8 cellular contexts compared by ENCODE assay signal in the genomic region with DNA sequence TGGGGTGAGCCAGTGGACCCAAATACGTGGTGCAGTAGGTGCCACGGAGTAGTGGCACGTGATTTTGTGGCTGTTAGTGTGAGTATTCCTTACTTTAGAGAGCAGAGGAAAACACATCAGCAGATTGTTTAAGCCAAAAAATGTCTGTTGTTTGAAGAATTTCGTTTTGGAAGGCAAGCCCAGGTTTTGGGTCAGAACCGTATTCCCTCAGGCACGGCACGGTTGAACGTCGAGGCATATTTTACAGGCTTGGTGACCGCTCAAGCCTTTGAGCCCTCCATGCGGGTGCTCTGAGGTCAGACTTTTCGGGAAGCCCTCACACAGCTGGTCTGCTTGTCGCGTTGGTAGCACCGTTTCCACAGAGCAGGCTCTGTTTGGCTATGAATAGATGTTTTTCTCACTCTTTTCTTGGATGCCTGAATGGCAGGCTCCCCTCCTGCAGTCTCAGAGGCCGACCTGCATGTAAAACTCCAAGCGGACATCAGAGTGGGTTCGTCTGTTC. TPM values are rescaled to one million over a fixed set of nuclear protein-coding genes. Genes with fewer than 3 reads are reported as not detected.
DNase-seq lines count a peak whose midpoint lies in the region; ATAC-seq, FAIRE-seq and TF ChIP-seq lines count a peak whose summit lies in the region.

No MANE protein-coding gene starts in this region.

- H3K4me2 ChIP-seq in A549 (peak overlapping the region; percentile 83), endothelial cell of umbilical vein (ENCODE audit: insufficient read depth, low read length) (no peak overlapping the region)

- H3K27ac ChIP-seq in A549: peak overlapping the region; percentile 79 to 89
- peak overlapping the region; percentile 89 for H3K27ac ChIP-seq in endothelial cell of umbilical vein (ENCODE audit: insufficient read depth, low read depth, low read length)

- no peak for TF ChIP-seq EP300 in A549 (IDR thresholded peaks at IDR 0.05)

- H3K4me3 Mint-ChIP-seq in neural crest cell: peak overlapping the region; percentile 78

- no peak for TF ChIP-seq POLR2A in A549 (IDR thresholded peaks at IDR 0.05; ENCODE audit: low read length)
- TF ChIP-seq POLR2A in endothelial cell of umbilical vein (IDR thresholded peaks at IDR 0.05; ENCODE audit: low read depth, low read length): no peak

- H4K20me1 ChIP-seq in endothelial cell of umbilical vein (replicated peaks; ENCODE audit: control insufficient read depth, extremely low read depth, insufficient read depth, low read length): no peaks in the 10 kb centered on the region

- H3K9me3 Mint-ChIP-seq in neural crest cell: no peaks in the 10 kb centered on the region

- no peaks in the 10 kb centered on the region for H3K27me3 Mint-ChIP-seq in neural crest cell (ENCODE audit: low read depth)

- H3K27me3 ChIP-seq in NT2/D1 (ENCODE audit: insufficient read depth, insufficient read length): no peaks in the 10 kb centered on the region
- no peaks in the 10 kb centered on the region for H3K27me3 ChIP-seq in endothelial cell of umbilical vein (ENCODE audit: control insufficient read depth in 2 of 2, insufficient read depth in 2 of 2, low read length in 2 of 2)

- H3K79me2 ChIP-seq in endothelial cell of umbilical vein (ENCODE audit: control insufficient read depth, insufficient read depth, low read length): peaks cover 87% of the 10 kb centered on the region

- H3K4me3 ChIP-seq in A549 (no peak overlapping the region), NT2/D1 (ENCODE audit: insufficient read length, low read depth) (no peak overlapping the region), endothelial cell of umbilical vein (replicated peaks in 1 of 3; ENCODE audit: insufficient read depth in 1 of 3, low read depth in 1 of 3, low read length in 3 of 3) (no peak overlapping the region)

- DNase-seq in A549 (ENCODE audit: low read depth in 1 of 2, low spot score in 1 of 2) (no peak), NT2/D1 (ENCODE audit: low read depth, low spot score) (no peak), endothelial cell of umbilical vein (ENCODE audit: low read depth, low spot score) (no peak), neural crest cell (ENCODE audit: low read depth, low spot score) (peak; percentile 36), amniotic stem cell (lab: John Stamatoyannopoulos, UW) (no peak), cortex of kidney (lab: John Stamatoyannopoulos, UW) (no peak), dermis blood vessel endothelial cell (no peak)

- H3K4me1 ChIP-seq in A549 (peaks cover 69% of the 10 kb centered on the region), NT2/D1 (ENCODE audit: insufficient read depth, insufficient read length) (peaks cover 8% of the 10 kb centered on the region), endothelial cell of umbilical vein (ENCODE audit: control insufficient read depth, extremely low read depth, insufficient read depth, low read length) (peaks cover 64% of the 10 kb centered on the region)

- BruUV-seq in endothelial cell of umbilical vein (replicated peaks; lab: Mats Ljungman, UMichigan): no TSS peak

- FAIRE-seq in A549 (lab: Jason Lieb, UNC) (no peak), endothelial cell of umbilical vein (lab: Jason Lieb, UNC) (no peak)

- no peak for TF ChIP-seq CTCF in A549 (IDR thresholded peaks at IDR 0.05)
- TF ChIP-seq CTCF in endothelial cell of umbilical vein (IDR thresholded peaks at IDR 0.05; ENCODE audit: extremely low read depth in 1 of 2, insufficient read depth in 1 of 2, low read depth in 1 of 2, low read length in 2 of 2): no peak
- no peak for TF ChIP-seq CTCF in neural crest cell (conservative IDR thresholded peaks at IDR 0.05)

- ATAC-seq in A549 (no peak), GM21515 (IDR thresholded peaks at IDR 0.05; ENCODE audit: unreplicated experiment) (no peak)

- POLR2A ChIA-PET in A549 (lab: Yijun Ruan, JAX): no interaction called here
- POLR2A ChIA-PET in endothelial cell of umbilical vein (lab: Charles Lee): no interaction called here

- no peak overlapping the region for H2AFZ ChIP-seq in endothelial cell of umbilical vein (ENCODE audit: low read depth, low read length)

- H3K9ac ChIP-seq in NT2/D1 (ENCODE audit: insufficient read length, low read depth) (peak overlapping the region; percentile 50), endothelial cell of umbilical vein (replicated peaks; ENCODE audit: extremely low read depth, insufficient read depth, low read length) (peak overlapping the region; percentile 77)

- CTCF ChIA-PET in A549 (lab: Yijun Ruan, JAX) (interaction anchor here (1.2 kb wide), 1 partner anchor 8 kb away, joined by 4 read pairs; no protein-coding TSS in a partner anchor), endothelial cell of umbilical vein (lab: Charles Lee) (interaction anchor here (1.1 kb wide), 1 partner anchor 151 kb away, joined by 3 read pairs; no protein-coding TSS in a partner anchor)

- WGBS in A549 (ENCODE audit: missing lambda C conversion rate): 75% methylated on average over 18 of the region's 18 CpGs

- H3K27ac Mint-ChIP-seq in neural crest cell (ENCODE audit: unreplicated experiment): peak overlapping the region; percentile 97

- intact Hi-C loops in endothelial cell of umbilical vein (cut with micrococcal nuclease): no loop called here

- no peaks in the 10 kb centered on the region for H3K36me3 Mint-ChIP-seq in neural crest cell (ENCODE audit: low read depth)

- H3K9me1 ChIP-seq in endothelial cell of umbilical vein (replicated peaks; ENCODE audit: control insufficient read depth, extremely low read depth, insufficient read depth, low read length): no peaks in the 10 kb centered on the region

- dilution Hi-C loops in endothelial cell of umbilical vein (cut with MboI; ENCODE audit: extremely low pct_ligation_motif_present, low sequenced_read_pairs): no loop called here

- no peak for TF ChIP-seq RAD21 in A549 (conservative IDR thresholded peaks at IDR 0.05 in 1 of 2, IDR thresholded peaks at IDR 0.05 in 1 of 2)

- H3K4me1 Mint-ChIP-seq in neural crest cell: peaks cover 65% of the 10 kb centered on the region

- H3K9me3 ChIP-seq in A549 (no peaks in the 10 kb centered on the region), NT2/D1 (ENCODE audit: insufficient read depth, low read length) (no peaks in the 10 kb centered on the region), endothelial cell of umbilical vein (replicated peaks; ENCODE audit: control insufficient read depth, insufficient read depth, low read length) (no peaks in the 10 kb centered on the region)

- H3K36me3 ChIP-seq in NT2/D1 (ENCODE audit: insufficient read depth, insufficient read length, low read length): peaks cover 53% of the 10 kb centered on the region
- peaks cover 0 to 2% of the 10 kb centered on the region in 2 experiments for H3K36me3 ChIP-seq in endothelial cell of umbilical vein (ENCODE audit: control insufficient read depth in 2 of 2, extremely low read depth in 1 of 2, insufficient read depth in 2 of 2, low read length in 2 of 2)

TF ChIP-seq in A549, 52 proteins besides CTCF, POLR2A, EP300 and RAD21:
- no peak for TF ChIP-seq HDAC2 (IDR thresholded peaks at IDR 0.05)
- no peak for TF ChIP-seq MAFK (IDR thresholded peaks at IDR 0.05; ENCODE audit: partially characterized antibody)

TF ChIP-seq in endothelial cell of umbilical vein, 7 proteins besides CTCF, POLR2A, EP300 and RAD21:
- TF ChIP-seq, protein P1, sequence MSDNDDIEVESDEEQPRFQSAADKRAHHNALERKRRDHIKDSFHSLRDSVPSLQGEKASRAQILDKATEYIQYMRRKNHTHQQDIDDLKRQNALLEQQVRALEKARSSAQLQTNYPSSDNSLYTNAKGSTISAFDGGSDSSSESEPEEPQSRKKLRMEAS (IDR thresholded peaks at IDR 0.05; ENCODE audit: insufficient read depth, insufficient read length): no peak
- TF ChIP-seq POLR2AphosphoS5 (IDR thresholded peaks at IDR 0.05; ENCODE audit: insufficient read depth, low read depth, low read length): no peak
- no peak for TF ChIP-seq GATA2 (IDR thresholded peaks at IDR 0.05; ENCODE audit: insufficient read depth, insufficient read length, low read depth, low read length)
- no peak for TF ChIP-seq FOS (IDR thresholded peaks at IDR 0.05; ENCODE audit: borderline replicate concordance, insufficient read depth, low read length)
- no peak for TF ChIP-seq MYC (IDR thresholded peaks at IDR 0.05; ENCODE audit: low read depth, low read length)
- no peak for TF ChIP-seq JUN (IDR thresholded peaks at IDR 0.05; ENCODE audit: borderline replicate concordance, insufficient read depth, insufficient read length, low read depth)
- TF ChIP-seq EZH2 (IDR thresholded peaks at IDR 0.05; ENCODE audit: borderline replicate concordance, low read depth, low read length, severe bottlenecking): no peak

RNA-seq across cellular contexts. Expression of a gene that starts 27.2 kb away (rescaled TPM):
- polyA plus RNA-seq in A549 (2011; rRNA removed): 33.7 and 38.7 TPM in 2 replicates
- polyA plus RNA-seq in A549 (2012; cell fraction: cytosol; rRNA removed): 52.0 and 59.5 TPM in 2 replicates
- polyA plus RNA-seq in A549 (2012; cell fraction: nucleus; rRNA removed): 64.3 and 69.2 TPM in 2 replicates
- polyA plus RNA-seq in A549 (2017; fragmentation: RNase III; extraction: RNeasy Plus Mini Kit Qiagen cat#74134 plus additional on column Dnase treatment): 26.1 to 38.6 TPM (median 29.8 TPM) in 3 replicates
- 49.7 and 58.1 TPM in 2 replicates for polyA minus RNA-seq in A549 (2011; rRNA and poly(A)+ RNA removed)
- 65.9 and 67.1 TPM in 2 replicates for total RNA-seq in endothelial cell of umbilical vein
- 64.3 and 96.1 TPM in 2 replicates for polyA plus RNA-seq in endothelial cell of umbilical vein
- polyA plus RNA-seq in endothelial cell of umbilical vein (2011; cell fraction: cytosol; rRNA removed): 77.1 and 88.2 TPM in 2 replicates
- 79.5 and 84.6 TPM in 2 replicates for polyA plus RNA-seq in endothelial cell of umbilical vein (2011; cell fraction: nucleus; rRNA removed)
- polyA plus RNA-seq in endothelial cell of umbilical vein (2012): 62.6 and 78.9 TPM in 2 replicates
- 111 and 153 TPM in 2 replicates for polyA minus RNA-seq in endothelial cell of umbilical vein
- 5.1 TPM for polyA minus RNA-seq in endothelial cell of umbilical vein (2011; cell fraction: cytosol; rRNA and poly(A)+ RNA removed)
- polyA minus RNA-seq in endothelial cell of umbilical vein (2011; cell fraction: nucleus; rRNA and poly(A)+ RNA removed): 48.7 and 63.7 TPM in 2 replicates
- total RNA-seq in neural crest cell: 31.7 and 31.9 TPM in 2 replicates
- total RNA-seq in dermis blood vessel endothelial cell: 18.7 and 25.6 TPM in 2 replicates
